Comparison of ENCODE assay signal across 12 cellular contexts in the genomic region with DNA sequence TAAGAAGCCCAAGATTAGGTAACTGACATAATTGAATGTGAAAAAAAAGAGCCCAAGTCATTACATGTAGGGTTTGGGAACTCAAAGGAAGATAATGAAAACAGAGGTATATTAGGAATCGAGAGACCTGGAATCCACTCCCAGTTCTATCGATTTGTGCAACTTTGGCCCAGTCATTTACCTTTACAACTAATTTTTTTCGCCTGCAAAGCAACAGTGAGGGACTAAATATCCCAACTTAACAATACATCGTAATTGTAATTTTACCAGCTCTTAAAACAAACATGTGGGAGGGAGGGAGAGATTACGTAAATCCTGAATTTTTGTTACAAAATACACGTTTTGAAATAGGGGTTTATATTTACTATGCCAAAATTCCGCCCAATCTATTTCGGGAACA. TPM values are rescaled to one million over a fixed set of nuclear protein-coding genes. Genes with fewer than 3 reads are reported as not detected.
DNase-seq lines count a peak whose midpoint lies in the region; ATAC-seq and TF ChIP-seq lines count a peak whose summit lies in the region.
"Had no signal": no experiment of that assay in that cellular context is flagged by ENCODE, and none has a peak within 500 bp of the region (broad histone marks: within the 10 kb centered on the region; RNA-seq: fewer than 3 reads in every experiment).

No MANE protein-coding gene starts in this region.

- BruUV-seq in Calu3 (replicated peaks; lab: Mats Ljungman, UMichigan): no TSS peak

- H3K4me3 Mint-ChIP-seq in Calu3 (ENCODE audit: low read depth, unreplicated experiment): peak overlapping the region; percentile 95

- DNase-seq in Calu3 (no peak), NB4 (ENCODE audit: low read depth) (no peak), D341Med (ENCODE audit: low spot score) (no peak), NCI-H1417 treated with DMSO at 0.1 percent for 48 hours (lab: John Stamatoyannopoulos, UW) (no peak), retina (no peak)
- DNase-seq: adrenal gland, mucosa of descending colon, Peyer's patch, testis had no signal

- H3K27ac ChIP-seq in parathyroid adenoma: no peak overlapping the region

- H2AFZ ChIP-seq in parathyroid adenoma: no peak overlapping the region

- no peaks in the 10 kb centered on the region for H3K27me3 ChIP-seq in endocrine pancreas (ENCODE audit: control insufficient read depth, insufficient read depth, low read length)
- no peaks in the 10 kb centered on the region for H3K27me3 ChIP-seq in parathyroid adenoma (ENCODE audit: control insufficient read depth, insufficient read depth, low read length)
- H3K27me3 ChIP-seq: adrenal gland, Peyer's patch, testis had no signal

- no peaks in the 10 kb centered on the region for H3K27me3 Mint-ChIP-seq in Calu3 (ENCODE audit: unreplicated experiment)

- H3K36me3 ChIP-seq in endocrine pancreas (ENCODE audit: control insufficient read depth, insufficient read depth, low read length) (no peaks in the 10 kb centered on the region), parathyroid adenoma (ENCODE audit: control insufficient read depth, insufficient read depth, low read length) (no peaks in the 10 kb centered on the region)
- H3K36me3 ChIP-seq: adrenal gland, Peyer's patch had no signal

- H3K9me3 ChIP-seq in endocrine pancreas (ENCODE audit: control insufficient read depth, low read length) (no peaks in the 10 kb centered on the region), parathyroid adenoma (ENCODE audit: control insufficient read depth, low read length) (no peaks in the 10 kb centered on the region)
- H3K9me3 ChIP-seq: adrenal gland, mucosa of descending colon, Peyer's patch, testis had no signal

- H3K4me3 ChIP-seq in NB4 (ENCODE audit: low read depth, low read length): peak overlapping the region; percentile 87
- peak overlapping the region; percentile 94 for H3K4me3 ChIP-seq in endocrine pancreas (ENCODE audit: control insufficient read depth, insufficient read depth, low read length)
- H3K4me3 ChIP-seq in parathyroid adenoma (ENCODE audit: low read depth, low read length): peak overlapping the region; percentile 79

- H3K36me3 Mint-ChIP-seq in Calu3 (ENCODE audit: insufficient read depth, unreplicated experiment): peaks cover 12% of the 10 kb centered on the region

- peaks cover 17% of the 10 kb centered on the region for H3K4me1 Mint-ChIP-seq in Calu3 (ENCODE audit: low read depth, unreplicated experiment)

- intact Hi-C loops in Calu3 (cut with micrococcal nuclease; ENCODE audit: unreplicated experiment): no loop called here

- TF ChIP-seq POLR2A in NB4 (IDR thresholded peaks at IDR 0.05; ENCODE audit: extremely low read depth, insufficient read length): no peak

- no peak overlapping the region for H3K9ac ChIP-seq in endocrine pancreas (ENCODE audit: control insufficient read depth, insufficient read depth, low read length)
- no peak overlapping the region for H3K9ac ChIP-seq in parathyroid adenoma

- no peak for ATAC-seq in GM21367 (IDR thresholded peaks at IDR 0.05; ENCODE audit: unreplicated experiment)

- TF ChIP-seq CTCF in Calu3 (IDR thresholded peaks at IDR 0.05; ENCODE audit: unreplicated experiment) (no peak), NB4 (IDR thresholded peaks at IDR 0.05; ENCODE audit: low read depth, low read length) (no peak), parathyroid adenoma (IDR thresholded peaks at IDR 0.05) (no peak)

- H3K4me1 ChIP-seq in endocrine pancreas (ENCODE audit: control insufficient read depth, insufficient read depth, low read length) (peaks cover 12% of the 10 kb centered on the region), parathyroid adenoma (peaks cover 3% of the 10 kb centered on the region)

- peak overlapping the region; percentile 68 for H3K4me2 ChIP-seq in parathyroid adenoma (ENCODE audit: low read length)

- H3K79me2 ChIP-seq in parathyroid adenoma: peaks cover 17% of the 10 kb centered on the region

- CTCF ChIA-PET in Calu3 (lab: Charles Lee): no interaction called here

- H3K27ac Mint-ChIP-seq in Calu3 (ENCODE audit: unreplicated experiment): no peak overlapping the region

- H3K9me3 Mint-ChIP-seq in Calu3 (ENCODE audit: low read depth, unreplicated experiment): no peaks in the 10 kb centered on the region

RNA-seq across cellular contexts. Expression of a gene that starts 1.4 kb away (rescaled TPM):
- total RNA-seq in Calu3 (2022): 16.5 and 17.8 TPM in 2 replicates
